Comparison of ENCODE assay signal across 1 cellular context in the genomic region with DNA sequence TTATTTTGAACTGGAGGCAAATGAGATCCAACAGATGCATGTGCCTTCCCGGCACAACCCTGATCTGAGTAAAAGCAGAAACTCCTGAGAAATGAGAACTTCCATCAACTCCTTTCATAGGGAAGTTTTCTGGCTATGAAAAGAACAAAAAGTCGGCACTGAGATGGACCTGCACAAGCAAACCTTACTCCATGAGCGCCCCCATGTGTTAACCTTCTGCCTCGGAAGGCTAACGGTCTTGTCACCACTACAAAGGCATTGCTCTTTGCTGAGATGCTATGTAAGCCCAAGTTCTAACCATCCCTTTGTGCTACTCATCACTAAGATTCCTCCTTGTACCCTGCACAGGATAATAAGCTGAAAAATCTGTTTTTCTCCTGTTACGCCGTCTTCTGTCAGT.
TF ChIP-seq lines count a peak whose summit lies in the region.

No MANE protein-coding gene starts in this region.

TF ChIP-seq in GM12878, 131 proteins besides CTCF, POLR2A, EP300 and RAD21:
- no peak for TF ChIP-seq RB1 (IDR thresholded peaks at IDR 0.05; ENCODE audit: borderline replicate concordance)
- TF ChIP-seq CBFB (IDR thresholded peaks at IDR 0.05; ENCODE audit: low read depth) = no peak
- TF ChIP-seq MTA3 (IDR thresholded peaks at IDR 0.05; ENCODE audit: borderline replicate concordance, low read length) = no peak
- TF ChIP-seq IKZF1 (conservative IDR thresholded peaks at IDR 0.05) = no peak
- TF ChIP-seq, protein P1, sequence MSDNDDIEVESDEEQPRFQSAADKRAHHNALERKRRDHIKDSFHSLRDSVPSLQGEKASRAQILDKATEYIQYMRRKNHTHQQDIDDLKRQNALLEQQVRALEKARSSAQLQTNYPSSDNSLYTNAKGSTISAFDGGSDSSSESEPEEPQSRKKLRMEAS (IDR thresholded peaks at IDR 0.05; ENCODE audit: low read depth, low read length) = no peak
- no peak for TF ChIP-seq TCF3 (IDR thresholded peaks at IDR 0.05; ENCODE audit: borderline replicate concordance, insufficient read depth, low read depth, low read length)
- TF ChIP-seq SMAD1 (IDR thresholded peaks at IDR 0.05; ENCODE audit: low read depth, partially characterized antibody) = no peak
